ENCODE assay signal across 8 cellular contexts in the genomic region with DNA sequence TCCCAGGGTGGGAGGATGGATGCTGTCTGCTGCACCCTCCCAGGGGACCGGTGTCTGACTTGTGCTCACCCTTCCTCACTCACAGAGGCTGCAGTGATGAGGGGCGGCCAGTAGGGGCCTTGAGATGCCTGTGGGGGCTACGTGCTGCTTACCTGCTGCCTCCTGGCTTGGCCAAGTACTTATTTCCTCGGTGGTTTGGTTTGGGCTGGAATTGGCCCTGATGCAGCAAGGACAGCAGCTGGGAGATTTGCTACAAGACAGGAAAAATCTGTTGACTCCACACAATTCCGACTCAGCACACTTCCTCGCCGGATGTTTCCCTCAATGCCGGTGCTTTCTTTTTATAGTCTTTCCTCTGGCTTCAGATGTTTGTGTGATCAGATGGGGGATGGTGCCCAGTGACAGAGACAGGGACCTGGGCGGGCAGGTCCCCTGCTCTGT. TPM values are rescaled to one million over a fixed set of nuclear protein-coding genes. Genes with fewer than 3 reads are reported as not detected.
DNase-seq lines count a peak whose midpoint lies in the region; ATAC-seq and TF ChIP-seq lines count a peak whose summit lies in the region.

No MANE protein-coding gene starts in this region.

- WGBS in heart right ventricle, 2 donors: 26 to 28% methylated on average over 9 of the region's 9 CpGs

- H3K36me3 ChIP-seq in right atrium auricular region (peaks cover 5% of the 10 kb centered on the region), heart right ventricle (peaks cover 0 to 54% (median 4%) of the 10 kb centered on the region in 9 donors)

- no peak for TF ChIP-seq POLR2A in erythroblast (IDR thresholded peaks at IDR 0.05; ENCODE audit: low read length)

- ATAC-seq in Right ventricle myocardium inferior: peak; percentile 29
- ATAC-seq in HG03103 (IDR thresholded peaks at IDR 0.05; ENCODE audit: low read depth, unreplicated experiment): peak; percentile 81
- ATAC-seq in heart right ventricle: peak; percentile 13 to 73 (median 62)

- H3K4me1 ChIP-seq in right atrium auricular region (peaks cover 0 to 15% of the 10 kb centered on the region in 2 donors), heart right ventricle (peaks cover 2 to 80% (median 54%) of the 10 kb centered on the region in 9 donors)

- H3K4me3 ChIP-seq in right atrium auricular region (no peak overlapping the region), heart right ventricle (peak overlapping the region in 8 of 10 donors; percentile 5 to 60 (median 54))

- H3K27ac ChIP-seq in right atrium auricular region: no peak overlapping the region
- H3K27ac ChIP-seq in heart right ventricle: peak overlapping the region in 8 of 10 donors; percentile 14 to 89 (median 74)

- H3K9me3 ChIP-seq in right atrium auricular region: no peaks in the 10 kb centered on the region
- H3K9me3 ChIP-seq in heart right ventricle: no peaks in the 10 kb centered on the region

- no peak for DNase-seq in Right ventricle myocardium inferior (ENCODE audit: missing footprints)
- DNase-seq in right atrium auricular region (ENCODE audit: low spot score): no peak
- peak; percentile 23 for DNase-seq in activated CD4-positive, alpha-beta T cell treated with anti-CD3 and anti-CD28 coated beads, Interleukin-2, amount 50 U/mL, for 1 hour
- DNase-seq in heart right ventricle: peak in 1 of 2 donors; percentile 54
- DNase-seq in T1000 (lab: John Stamatoyannopoulos, UW): no peak
- no peak for DNase-seq in HCEC 1CT
- no peak for DNase-seq in erythroblast (lab: John Stamatoyannopoulos, UW)

- H3K27me3 ChIP-seq in right atrium auricular region (no peaks in the 10 kb centered on the region), heart right ventricle (no peaks in the 10 kb centered on the region)

- TF ChIP-seq CTCF in right atrium auricular region (IDR thresholded peaks at IDR 0.05) (peak in 1 of 2 donors; percentile 40), heart right ventricle (IDR thresholded peaks at IDR 0.05) (peak in 7 of 9 donors; percentile 34 to 54 (median 41))

- intact Hi-C loops in Right ventricle myocardium inferior (cut with DNase I): no loop called here
- intact Hi-C loops in heart right ventricle (cut with DNase I): loop anchor here in 2 of 10 donors (5.0 to 10.0 kb wide), 2 partner anchors 67 to 134 kb away; no protein-coding TSS in a partner anchor

RNA-seq across cellular contexts. Expression of a gene that starts 6.6 kb away (rescaled TPM):
- total RNA-seq in Right ventricle myocardium inferior (10.4 TPM), right atrium auricular region (1 to 10 TPM; 7.6 to 8.8 TPM), heart right ventricle (10 to 100 TPM in 5 of 10 donors, 1 to 10 TPM in 5; 4.9 to 16.6 (median 9.6) TPM)
- polyA plus RNA-seq in heart right ventricle: 1 to 10 TPM; 3.6 to 3.7 TPM

RNA-seq across cellular contexts. Expression of a gene that starts 17.5 kb away (rescaled TPM):
- total RNA-seq in Right ventricle myocardium inferior (98.0 TPM), right atrium auricular region (10 to 100 TPM; 59.7 to 74.6 TPM), heart right ventricle (100 to 1,000 TPM in 6 of 10 donors, 10 to 100 TPM in 4; 84.6 to 130 (median 102) TPM)
- polyA plus RNA-seq in heart right ventricle: 10 to 100 TPM; 20.3 to 44.9 TPM

RNA-seq across cellular contexts. Expression of a gene that starts 27.7 kb away (rescaled TPM):
- total RNA-seq in Right ventricle myocardium inferior (94.4 TPM), right atrium auricular region (10 to 100 TPM; 49.5 to 89.1 TPM), heart right ventricle (100 to 1,000 TPM in 6 of 10 donors, 10 to 100 TPM in 4; 82.1 to 192 (median 141) TPM)
- 10 to 100 TPM; 50.1 to 69.8 TPM for polyA plus RNA-seq in heart right ventricle

Comparison
In these comparisons a context has a peak if more than half of its experiments do, and no peak if none do; other contexts are left out.
1. H3K27ac ChIP-seq: peak in heart right ventricle (8 of 10); none in right atrium auricular region (0 of 2).
2. H3K4me3 ChIP-seq: peak in heart right ventricle (8 of 10); none in right atrium auricular region (0 of 2).
3. ATAC-seq: peak in every context shown above with its lines; median percentile 81 in HG03103; 62 in heart right ventricle; 29 in Right ventricle myocardium inferior.